8 cellular contexts compared by ENCODE assay signal in genomic region chr5:40689442-40689841, GRCh38. TPM values are rescaled to one million over a fixed set of nuclear protein-coding genes. Genes with fewer than 3 reads are reported as not detected.
DNase-seq lines count a peak whose midpoint lies in the region; ATAC-seq and TF ChIP-seq lines count a peak whose summit lies in the region.

No MANE protein-coding gene starts in this region.

- no peak for TF ChIP-seq CTCF in CD14-positive monocyte (IDR thresholded peaks at IDR 0.05)
- TF ChIP-seq CTCF in kidney epithelial cell (IDR thresholded peaks at IDR 0.05; ENCODE audit: insufficient read depth, low read length, poor library complexity, severe bottlenecking): no peak
- TF ChIP-seq CTCF in WERI-Rb-1 (IDR thresholded peaks at IDR 0.05; ENCODE audit: low read depth, low read length): no peak

- H3K36me3 Mint-ChIP-seq in CD14-positive monocyte: peaks cover 65 to 84% of the 10 kb centered on the region in 2 donors
- H3K36me3 Mint-ChIP-seq in activated naive CD8-positive, alpha-beta T cell treated with anti-CD3 and anti-CD28 coated beads, Interleukin-2, amount 10 ng/mL, durations not matched to agents 7 days and 5 days: peaks cover 68% of the 10 kb centered on the region

- no peak overlapping the region for H3K4me3 ChIP-seq in kidney epithelial cell (ENCODE audit: low read depth, low read length)
- no peak overlapping the region for H3K4me3 ChIP-seq in WERI-Rb-1 (ENCODE audit: low read depth, low read length)

- POLR2A ChIA-PET in activated naive CD8-positive, alpha-beta T cell treated with anti-CD3 and anti-CD28 coated beads, Interleukin-2, amount 10 ng/mL, durations not matched to agents 7 days and 5 days (lab: Charles Lee): no interaction called here

- H3K36me3 ChIP-seq in kidney epithelial cell (ENCODE audit: control insufficient read depth, insufficient read depth, low read length) (no peaks in the 10 kb centered on the region), WERI-Rb-1 (no peaks in the 10 kb centered on the region)

- DNase-seq in CD14-positive monocyte (ENCODE audit: low spot score) (peak; percentile 73), M059J (ENCODE audit: low read depth) (peak; percentile 98), kidney epithelial cell (ENCODE audit: low read depth) (peak; percentile 87), cerebellar cortex (ENCODE audit: low spot score) (no peak), mesenteric fat pad (ENCODE audit: low spot score) (no peak), WERI-Rb-1 (no peak)
- DNase-seq in activated naive CD8-positive, alpha-beta T cell treated with anti-CD3 and anti-CD28 coated beads, Interleukin-2, amount 10 ng/mL, durations not matched to agents 7 days and 5 days: no peak

- peak; percentile 52 for ATAC-seq in GM21367 (IDR thresholded peaks at IDR 0.05; ENCODE audit: unreplicated experiment)
- ATAC-seq in activated naive CD8-positive, alpha-beta T cell treated with anti-CD3 and anti-CD28 coated beads, Interleukin-2, amount 10 ng/mL, durations not matched to agents 7 days and 5 days (ENCODE audit: low read depth): peak; percentile 51

- intact Hi-C loops in CD14-positive monocyte (cut with micrococcal nuclease): loop anchor here (5.0 to 10.0 kb wide), 6 partner anchors 65 to 1107 kb away; partner anchors contain the start of gene TTC33 (in 1 of the 2)

- H3K4me1 Mint-ChIP-seq in CD14-positive monocyte: peaks cover 56% of the 10 kb centered on the region
- peaks cover 62% of the 10 kb centered on the region for H3K4me1 Mint-ChIP-seq in activated naive CD8-positive, alpha-beta T cell treated with anti-CD3 and anti-CD28 coated beads, Interleukin-2, amount 10 ng/mL, durations not matched to agents 7 days and 5 days

- H3K27ac Mint-ChIP-seq in CD14-positive monocyte: peak overlapping the region in 6 of 7 donors; percentile 41 to 85 (median 78)
- peak overlapping the region; percentile 70 for H3K27ac Mint-ChIP-seq in activated naive CD8-positive, alpha-beta T cell treated with anti-CD3 and anti-CD28 coated beads, Interleukin-2, amount 10 ng/mL, durations not matched to agents 7 days and 5 days

- no peak overlapping the region for H3K27ac ChIP-seq in WERI-Rb-1

- H3K27me3 ChIP-seq in kidney epithelial cell (ENCODE audit: control insufficient read depth, insufficient read depth, low read length) (no peaks in the 10 kb centered on the region), WERI-Rb-1 (ENCODE audit: insufficient read depth, low read depth, severe bottlenecking) (no peaks in the 10 kb centered on the region)

- peaks cover 0 to 4% (median 0%) of the 10 kb centered on the region in 7 donors for H3K9me3 Mint-ChIP-seq in CD14-positive monocyte
- H3K9me3 Mint-ChIP-seq in activated naive CD8-positive, alpha-beta T cell treated with anti-CD3 and anti-CD28 coated beads, Interleukin-2, amount 10 ng/mL, durations not matched to agents 7 days and 5 days: no peaks in the 10 kb centered on the region

- H3K9me3 ChIP-seq in WERI-Rb-1 (ENCODE audit: severe bottlenecking): no peaks in the 10 kb centered on the region

- no peak overlapping the region for H3K4me3 Mint-ChIP-seq in CD14-positive monocyte
- peak overlapping the region; percentile 70 for H3K4me3 Mint-ChIP-seq in activated naive CD8-positive, alpha-beta T cell treated with anti-CD3 and anti-CD28 coated beads, Interleukin-2, amount 10 ng/mL, durations not matched to agents 7 days and 5 days

- no peaks in the 10 kb centered on the region for H3K27me3 Mint-ChIP-seq in CD14-positive monocyte (ENCODE audit: low read depth in 3 of 3)
- H3K27me3 Mint-ChIP-seq in activated naive CD8-positive, alpha-beta T cell treated with anti-CD3 and anti-CD28 coated beads, Interleukin-2, amount 10 ng/mL, durations not matched to agents 7 days and 5 days: no peaks in the 10 kb centered on the region

RNA-seq across cellular contexts. Expression of gene PTGER4, which starts 9.7 kb away (rescaled TPM):
- polyA plus RNA-seq in CD14-positive monocyte: 10 to 100 TPM; 44.4 to 64.3 TPM
- 4.7 and 9.0 TPM in 2 replicates for total RNA-seq in M059J (2014; rRNA removed; shearing (Covaris generic))
- 10 to 100 TPM; 51.4 to 53.8 TPM for total RNA-seq in activated naive CD8-positive, alpha-beta T cell treated with anti-CD3 and anti-CD28 coated beads, Interleukin-2, amount 10 ng/mL, durations not matched to agents 7 days and 5 days
- total RNA-seq in kidney epithelial cell (13.5 and 13.8 TPM in 2 replicates), mesenteric fat pad (14.8 TPM)

Comparison
In these comparisons a context has a peak if more than half of its experiments do, and no peak if none do; other contexts are left out.
1. DNase-seq: peak in CD14-positive monocyte (single experiment), M059J (single experiment) and kidney epithelial cell (single experiment); none in activated naive CD8-positive, alpha-beta T cell treated with anti-CD3 and anti-CD28 coated beads, Interleukin-2, amount 10 ng/mL, durations not matched to agents 7 days and 5 days (single experiment), cerebellar cortex (single experiment), mesenteric fat pad (single experiment) and WERI-Rb-1 (single experiment).